Comparison of ENCODE assay signal across 8 cellular contexts in genomic region chr3:125374501-125374995, GRCh38. TPM values are rescaled to one million over a fixed set of nuclear protein-coding genes. Genes with fewer than 3 reads are reported as not detected.
DNase-seq lines count a peak whose midpoint lies in the region; ATAC-seq, FAIRE-seq and TF ChIP-seq lines count a peak whose summit lies in the region.

No MANE protein-coding gene starts in this region.

- no peaks in the 10 kb centered on the region for H3K9me3 ChIP-seq in mucosa of descending colon

- no peaks in the 10 kb centered on the region for H3K36me3 ChIP-seq in mucosa of descending colon (ENCODE audit: low read depth)

- peaks cover 9% of the 10 kb centered on the region for H3K4me1 ChIP-seq in mucosa of descending colon (ENCODE audit: low read depth)

- H3K27me3 Mint-ChIP-seq in stimulated activated naive CD8-positive, alpha-beta T cell treated with anti-CD3 and anti-CD28 coated beads, Interleukin-15, amount 100 ng/mL, for 72 hours = no peaks in the 10 kb centered on the region

- DNase-seq in EL (peak; percentile 54), H54 (ENCODE audit: insufficient read length, low spot score) (peak; percentile 68), NCI-H1092 treated with DMSO at 0.1 percent for 48 hours (lab: John Stamatoyannopoulos, UW) (peak; percentile 28), erythroblast (lab: John Stamatoyannopoulos, UW) (peak; percentile 75), mucosa of descending colon (peak; percentile 47 to 68 (median 64)), inferior parietal cortex (ENCODE audit: extremely low spot score) (no peak)
- DNase-seq in activated CD8-positive, alpha-beta memory T cell treated with anti-CD3 and anti-CD28 coated beads, Interleukin-2, amount 50 U/mL, for 48 hours = peak; percentile 69
- peak in 1 of 2 donors; percentile 38 for DNase-seq in stimulated activated naive CD8-positive, alpha-beta T cell treated with anti-CD3 and anti-CD28 coated beads, Interleukin-15, amount 100 ng/mL, for 72 hours

- TF ChIP-seq CTCF in mucosa of descending colon (IDR thresholded peaks at IDR 0.05) = no peak

- TF ChIP-seq POLR2A in H54 (IDR thresholded peaks at IDR 0.05; ENCODE audit: low read depth, low read length) (peak; percentile 4; the same call in 1 of the 2 replicates), erythroblast (IDR thresholded peaks at IDR 0.05; ENCODE audit: low read length) (no peak)

- ATAC-seq in mucosa of descending colon = peak; percentile 62
- ATAC-seq in stimulated activated naive CD8-positive, alpha-beta T cell treated with anti-CD3 and anti-CD28 coated beads, Interleukin-15, amount 100 ng/mL, for 72 hours = peak; percentile 56

- peak overlapping the region; percentile 55 for H3K4me3 ChIP-seq in mucosa of descending colon

- H3K4me3 Mint-ChIP-seq in stimulated activated naive CD8-positive, alpha-beta T cell treated with anti-CD3 and anti-CD28 coated beads, Interleukin-15, amount 100 ng/mL, for 72 hours = peak overlapping the region; percentile 94 to 99

- no peak for FAIRE-seq in H54 (lab: Jason Lieb, UNC)

- no peaks in the 10 kb centered on the region for H3K9me3 Mint-ChIP-seq in stimulated activated naive CD8-positive, alpha-beta T cell treated with anti-CD3 and anti-CD28 coated beads, Interleukin-15, amount 100 ng/mL, for 72 hours

- H3K4me1 Mint-ChIP-seq in stimulated activated naive CD8-positive, alpha-beta T cell treated with anti-CD3 and anti-CD28 coated beads, Interleukin-15, amount 100 ng/mL, for 72 hours = peaks cover 39% of the 10 kb centered on the region

- intact Hi-C loops in mucosa of descending colon (cut with DNase I, micrococcal nuclease) = no loop called here

- peak overlapping the region; percentile 95 to 97 for H3K27ac Mint-ChIP-seq in stimulated activated naive CD8-positive, alpha-beta T cell treated with anti-CD3 and anti-CD28 coated beads, Interleukin-15, amount 100 ng/mL, for 72 hours

RNA-seq across cellular contexts. Expression of gene ZNF148, which starts 0.6 kb away (rescaled TPM):
- total RNA-seq in mucosa of descending colon = 10 to 100 TPM; 39.8 to 79.5 (median 42.6) TPM
